27 cellular contexts compared by ENCODE assay signal in genomic region chr9:77901038-77901437, GRCh38.
"Had no signal": no experiment of that assay in that cellular context is flagged by ENCODE, and none has a peak within 500 bp of the region (broad histone marks: within the 10 kb centered on the region; RNA-seq: fewer than 3 reads in every experiment).

No MANE protein-coding gene starts in this region.

- H3K27ac Mint-ChIP-seq: activated CD4-positive, alpha-beta memory T cell treated with anti-CD3 and anti-CD28 coated beads for 36 hours; activated CD4-positive, alpha-beta T cell treated with anti-CD3 and anti-CD28 coated beads, Interleukin-2, amount 10 ng/mL, durations not matched to agents 24 days and 14 days; activated naive CD8-positive, alpha-beta T cell; neural progenitor cell; stimulated activated naive B cell treated with anti-CD40 and anti-IgM and Interleukin-4, amounts not matched to agents 10 μg/mL and 1 μg/mL and 100 μg/mL, for 72 hours had no signal

- H3K4me3 Mint-ChIP-seq: activated CD4-positive, alpha-beta memory T cell treated with anti-CD3 and anti-CD28 coated beads for 36 hours; activated CD4-positive, alpha-beta T cell treated with anti-CD3 and anti-CD28 coated beads, Interleukin-2, amount 10 ng/mL, durations not matched to agents 24 days and 14 days; activated naive CD8-positive, alpha-beta T cell; activated T-cell treated with anti-CD3 and anti-CD28 coated beads, Interleukin-2, amount 50 U/mL, for 4 hours; immature natural killer cell; neural progenitor cell; stimulated activated naive B cell treated with anti-CD40 and anti-IgM and Interleukin-4, amounts not matched to agents 10 μg/mL and 1 μg/mL and 100 μg/mL, for 72 hours had no signal

- ATAC-seq: activated T-cell treated with anti-CD3 and anti-CD28 coated beads, Interleukin-2, amount 50 U/mL, for 4 hours; body of pancreas; heart left ventricle; left colon; naive thymus-derived CD8-positive, alpha-beta T cell; right cardiac atrium; stimulated activated naive B cell treated with anti-CD40 and anti-IgM and Interleukin-4, amounts not matched to agents 10 μg/mL and 1 μg/mL and 100 μg/mL, for 72 hours had no signal

- H3K36me3 Mint-ChIP-seq: stimulated activated naive B cell treated with anti-CD40 and anti-IgM and Interleukin-4, amounts not matched to agents 10 μg/mL and 1 μg/mL and 100 μg/mL, for 72 hours had no signal

- H3K27me3 Mint-ChIP-seq: activated CD4-positive, alpha-beta memory T cell treated with anti-CD3 and anti-CD28 coated beads for 36 hours; activated CD4-positive, alpha-beta T cell treated with anti-CD3 and anti-CD28 coated beads, Interleukin-2, amount 10 ng/mL, durations not matched to agents 24 days and 14 days; activated naive CD8-positive, alpha-beta T cell; naive thymus-derived CD8-positive, alpha-beta T cell had no signal

- H3K4me1 Mint-ChIP-seq: stimulated activated naive B cell treated with anti-CD40 and anti-IgM and Interleukin-4, amounts not matched to agents 10 μg/mL and 1 μg/mL and 100 μg/mL, for 72 hours had no signal

- DNase-seq: activated CD4-positive, alpha-beta memory T cell treated with anti-CD3 and anti-CD28 coated beads for 36 hours; activated CD4-positive, CD25-positive, alpha-beta regulatory T cell treated with anti-CD3 and anti-CD28 coated beads, Interleukin-2, amount 50 U/mL, for 72 hours; activated CD8-positive, alpha-beta memory T cell treated with anti-CD3 and anti-CD28 coated beads, Interleukin-2, amount 50 U/mL, for 48 hours; activated naive CD4-positive, alpha-beta T cell treated with Interleukin-2 at 50 U/mL for 16 hours; activated T-cell treated with anti-CD3 and anti-CD28 coated beads, Interleukin-2, amount 50 U/mL, for 4 hours; anterior cingulate cortex; body of pancreas; cerebellar nuclear complex; colonic mucosa; dorsolateral prefrontal cortex; effector memory CD4-positive, alpha-beta T cell; heart left ventricle; hypothalamus; immature natural killer cell; kidney; left colon; naive thymus-derived CD8-positive, alpha-beta T cell; right cardiac atrium; stimulated activated CD4-positive, alpha-beta T cell treated with anti-CD3 and anti-CD28 coated beads, Interleukin-15, amount 100 ng/mL, for 24 hours; stimulated activated CD4-positive, alpha-beta T cell treated with anti-CD3 and anti-CD28 coated beads, Interleukin-2, amount 100 ng/mL, for 24 hours; stimulated activated naive B cell treated with anti-CD40 and anti-IgM and Interleukin-4, amounts not matched to agents 10 μg/mL and 1 μg/mL and 100 μg/mL, for 72 hours; T-helper 1 cell; T-helper 9 cell; tibial artery had no signal

- H3K9me3 Mint-ChIP-seq: activated CD4-positive, alpha-beta memory T cell treated with anti-CD3 and anti-CD28 coated beads for 36 hours; activated CD4-positive, alpha-beta T cell treated with anti-CD3 and anti-CD28 coated beads, Interleukin-2, amount 10 ng/mL, durations not matched to agents 24 days and 14 days; activated T-cell treated with anti-CD3 and anti-CD28 coated beads, Interleukin-2, amount 50 U/mL, for 4 hours; immature natural killer cell; naive thymus-derived CD8-positive, alpha-beta T cell; neural progenitor cell; stimulated activated naive B cell treated with anti-CD40 and anti-IgM and Interleukin-4, amounts not matched to agents 10 μg/mL and 1 μg/mL and 100 μg/mL, for 72 hours had no signal
